In genomic region chr2:178928077-178928476, GRCh38 we compare ENCODE assay signal across 14 cellular contexts.
DNase-seq lines count a peak whose midpoint lies in the region; ATAC-seq, FAIRE-seq and TF ChIP-seq lines count a peak whose summit lies in the region.
"Had no signal": no experiment of that assay in that cellular context is flagged by ENCODE, and none has a peak within 500 bp of the region (broad histone marks: within the 10 kb centered on the region; RNA-seq: fewer than 3 reads in every experiment).

No MANE protein-coding gene starts in this region.

- H3K9me2 ChIP-seq in GM23248 (ENCODE audit: insufficient read depth): no peaks in the 10 kb centered on the region

- peak; percentile 51 for FAIRE-seq in GM12892 (lab: Jason Lieb, UNC)

- H3K4me1 ChIP-seq in GM23248 (ENCODE audit: insufficient read depth) (no peaks in the 10 kb centered on the region), BE2C (no peaks in the 10 kb centered on the region)

- H3K79me2 ChIP-seq in GM23248 (ENCODE audit: insufficient read depth): no peaks in the 10 kb centered on the region

- no peak overlapping the region for H3K9ac ChIP-seq in GM23248

- peaks cover 4% of the 10 kb centered on the region for H3K9me3 Mint-ChIP-seq in activated T-helper 2 cell treated with anti-CD3 and anti-CD28 coated beads, Interferon-gamma antibody, Interleukin-2, Interleukin-4, amounts not matched to agents 10 μg/mL and 5 μg/mL and 100 μg/mL, durations not matched to agents 14 hours and 24 hours and 36 hours
- H3K9me3 Mint-ChIP-seq: HFFc6 had no signal

- in situ Hi-C loops in GM23248 (cut with MboI): no loop called here

- no peak for TF ChIP-seq POLR2A in GM12892 (IDR thresholded peaks at IDR 0.05; ENCODE audit: low read depth, low read length)

- no peak overlapping the region for H3K27ac ChIP-seq in GM23248

- H2AFZ ChIP-seq in GM23248: no peak overlapping the region

- no peaks in the 10 kb centered on the region for H3K27me3 Mint-ChIP-seq in activated T-helper 2 cell treated with anti-CD3 and anti-CD28 coated beads, Interferon-gamma antibody, Interleukin-2, Interleukin-4, amounts not matched to agents 10 μg/mL and 5 μg/mL and 100 μg/mL, durations not matched to agents 14 hours and 24 hours and 36 hours (ENCODE audit: low read depth)

- H3K4me3 Mint-ChIP-seq in activated T-helper 2 cell treated with anti-CD3 and anti-CD28 coated beads, Interferon-gamma antibody, Interleukin-2, Interleukin-4, amounts not matched to agents 10 μg/mL and 5 μg/mL and 100 μg/mL, durations not matched to agents 14 hours and 24 hours and 36 hours (ENCODE audit: low read depth): no peak overlapping the region

- H3K9me3 ChIP-seq in GM23248 (ENCODE audit: low read depth): no peaks in the 10 kb centered on the region
- no peaks in the 10 kb centered on the region for H3K9me3 ChIP-seq in BE2C

- no peaks in the 10 kb centered on the region for H3K36me3 Mint-ChIP-seq in activated T-helper 2 cell treated with anti-CD3 and anti-CD28 coated beads, Interferon-gamma antibody, Interleukin-2, Interleukin-4, amounts not matched to agents 10 μg/mL and 5 μg/mL and 100 μg/mL, durations not matched to agents 14 hours and 24 hours and 36 hours (ENCODE audit: low read depth)

- H3K4me2 ChIP-seq in GM23248 (ENCODE audit: unreplicated experiment): no peak overlapping the region

- H3K4me1 Mint-ChIP-seq in activated T-helper 2 cell treated with anti-CD3 and anti-CD28 coated beads, Interferon-gamma antibody, Interleukin-2, Interleukin-4, amounts not matched to agents 10 μg/mL and 5 μg/mL and 100 μg/mL, durations not matched to agents 14 hours and 24 hours and 36 hours (ENCODE audit: low read depth): no peaks in the 10 kb centered on the region

- ATAC-seq in GM19351 (IDR thresholded peaks at IDR 0.05; ENCODE audit: unreplicated experiment) (peak; percentile 88), HG02763 (IDR thresholded peaks at IDR 0.05; ENCODE audit: unreplicated experiment) (peak; percentile 63), HG03469 (IDR thresholded peaks at IDR 0.05; ENCODE audit: unreplicated experiment) (peak; percentile 64)

- TF ChIP-seq CTCF in BE2C (IDR thresholded peaks at IDR 0.05; ENCODE audit: low read depth, low read length): no peak

- WGBS in GM23248 (ENCODE audit: low coverage in 1 of 2, low lambda C conversion rate in 2 of 2, missing lambda C conversion rate in 2 of 2), 2 experiments: 66 to 67% methylated on average over 4 of the region's 4 CpGs

- H3K27me3 ChIP-seq in GM23248 (replicated peaks; ENCODE audit: insufficient read depth) (no peaks in the 10 kb centered on the region), BE2C (no peaks in the 10 kb centered on the region)

- no peaks in the 10 kb centered on the region for H3K36me3 ChIP-seq in GM23248 (ENCODE audit: low read depth)
- no peaks in the 10 kb centered on the region for H3K36me3 ChIP-seq in BE2C

- H3K4me3 ChIP-seq in GM23248 (no peak overlapping the region), BE2C (ENCODE audit: low read depth, low read length) (no peak overlapping the region)

- no peak for DNase-seq in GM12892 (ENCODE audit: insufficient read length)
- DNase-seq in GM23248: no peak
- no peak for DNase-seq in iPS-NIHi7 (ENCODE audit: extremely low spot score)
- no peak for DNase-seq in activated T-helper 2 cell treated with anti-CD3 and anti-CD28 coated beads, Interferon-gamma antibody, Interleukin-2, Interleukin-4, amounts not matched to agents 10 μg/mL and 5 μg/mL and 100 μg/mL, durations not matched to agents 14 hours and 24 hours and 36 hours (ENCODE audit: low spot score)
- no peak for DNase-seq in BE2C
- DNase-seq: activated CD4-positive, alpha-beta T cell treated with anti-CD3 and anti-CD28 coated beads for 48 hours; DMS 273 treated with DMSO at 0.1 percent for 48 hours; effector memory CD4-positive, alpha-beta T cell; HFFc6; KBM-7; NCI-H2029 had no signal

- no peaks in the 10 kb centered on the region for H3F3A ChIP-seq in GM23248 (ENCODE audit: insufficient read depth)

- no peak overlapping the region for H3K27ac Mint-ChIP-seq in activated T-helper 2 cell treated with anti-CD3 and anti-CD28 coated beads, Interferon-gamma antibody, Interleukin-2, Interleukin-4, amounts not matched to agents 10 μg/mL and 5 μg/mL and 100 μg/mL, durations not matched to agents 14 hours and 24 hours and 36 hours
- H3K27ac Mint-ChIP-seq: HFFc6 had no signal

- intact Hi-C loops in activated T-helper 2 cell treated with anti-CD3 and anti-CD28 coated beads, Interferon-gamma antibody, Interleukin-2, Interleukin-4, amounts not matched to agents 10 μg/mL and 5 μg/mL and 100 μg/mL, durations not matched to agents 14 hours and 24 hours and 36 hours (cut with micrococcal nuclease): no loop called here

- H4K20me1 ChIP-seq in GM23248 (ENCODE audit: insufficient read depth): no peaks in the 10 kb centered on the region
